30 cellular contexts compared by ENCODE assay signal in the genomic region with DNA sequence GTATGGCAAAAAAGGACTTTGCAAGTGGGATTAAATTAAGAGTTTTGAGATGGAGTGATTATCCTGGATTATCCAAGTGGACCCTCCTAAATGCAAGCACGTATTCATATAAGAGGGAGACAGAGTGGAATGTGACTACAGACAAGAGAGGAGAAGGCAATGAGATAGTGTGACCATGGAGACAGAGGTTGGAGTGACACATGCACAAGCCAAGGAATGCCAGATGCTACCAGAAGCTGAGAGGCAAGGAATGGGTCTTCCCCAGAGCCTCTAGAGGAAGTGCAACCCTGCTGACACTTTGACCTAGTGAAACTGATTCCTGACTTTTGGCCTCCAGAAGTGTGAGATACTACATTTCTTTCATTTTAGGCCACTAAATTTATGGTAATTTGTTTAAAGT.
"Had no signal": no experiment of that assay in that cellular context is flagged by ENCODE, and none has a peak within 500 bp of the region (broad histone marks: within the 10 kb centered on the region; RNA-seq: fewer than 3 reads in every experiment).

No MANE protein-coding gene starts in this region.

- H3K27ac ChIP-seq: ascending aorta, breast epithelium, WERI-Rb-1 had no signal

- H3K9me3 ChIP-seq: ascending aorta, breast epithelium had no signal

- H3K36me3 ChIP-seq: ascending aorta, breast epithelium, WERI-Rb-1 had no signal

- ATAC-seq: activated CD4-positive, alpha-beta T cell treated with anti-CD3 and anti-CD28 coated beads for 36 hours; activated CD4-positive, CD25-positive, alpha-beta regulatory T cell treated with anti-CD3 and anti-CD28 coated beads, Interleukin-2, amount 50 U/mL, for 24 hours; activated CD8-positive, alpha-beta memory T cell treated with anti-CD3 and anti-CD28 coated beads, Interleukin-2, amount 10 ng/mL, durations not matched to agents 7 days and 5 days; activated CD8-positive, alpha-beta T cell treated with anti-CD3 and anti-CD28 coated beads, Interleukin-2, amount 10 ng/mL, durations not matched to agents 7 days and 5 days; activated naive CD8-positive, alpha-beta T cell treated with anti-CD3 and anti-CD28 coated beads, Interleukin-2, amount 50 U/mL, for 24 hours; T-cell; T-helper 17 cell; WTC11 had no signal

- H3K4me3 ChIP-seq: ascending aorta, breast epithelium had no signal

- DNase-seq: activated CD4-positive, alpha-beta memory T cell treated with anti-CD3 and anti-CD28 coated beads, Interleukin-2, amount 10 ng/mL, durations not matched to agents 7 days and 5 days; activated CD4-positive, alpha-beta T cell treated with anti-CD3 and anti-CD28 coated beads for 1 hour; activated CD4-positive, alpha-beta T cell treated with anti-CD3 and anti-CD28 coated beads for 36 hours; activated CD4-positive, alpha-beta T cell treated with anti-CD3 and anti-CD28 coated beads for 48 hours; activated CD4-positive, alpha-beta T cell treated with anti-CD3 and anti-CD28 coated beads, Interleukin-2, amount 10 ng/mL, durations not matched to agents 7 days and 5 days; activated CD4-positive, alpha-beta T cell treated with anti-CD3 and anti-CD28 coated beads, Interleukin-2, amount 50 U/mL, for 48 hours; activated CD4-positive, CD25-positive, alpha-beta regulatory T cell; activated CD8-positive, alpha-beta memory T cell treated with anti-CD3 and anti-CD28 coated beads for 24 hours; activated CD8-positive, alpha-beta memory T cell treated with anti-CD3 and anti-CD28 coated beads, Interleukin-2, amount 10 ng/mL, durations not matched to agents 7 days and 5 days; activated CD8-positive, alpha-beta memory T cell treated with anti-CD3 and anti-CD28 coated beads, Interleukin-2, amount 50 U/mL, for 48 hours; activated CD8-positive, alpha-beta T cell treated with anti-CD3 and anti-CD28 coated beads, Interleukin-2, amount 10 ng/mL, durations not matched to agents 7 days and 5 days; activated effector memory CD4-positive, alpha-beta T cell treated with Interleukin-2 at 50 U/mL for 16 hours; activated gamma-delta T cell; activated naive CD4-positive, alpha-beta T cell treated with anti-CD3 and anti-CD28 coated beads, Interleukin-2, amount 10 ng/mL, durations not matched to agents 7 days and 5 days; activated naive CD4-positive, alpha-beta T cell treated with Interleukin-2 at 50 U/mL for 16 hours; activated naive CD8-positive, alpha-beta T cell treated with anti-CD3 and anti-CD28 coated beads, Interleukin-2, amount 10 ng/mL, durations not matched to agents 7 days and 5 days; activated naive CD8-positive, alpha-beta T cell treated with anti-CD3 and anti-CD28 coated beads, Interleukin-2, amount 50 U/mL, for 24 hours; activated T-cell treated with anti-CD3 and anti-CD28 coated beads, Interleukin-2, amount 50 U/mL, for 24 hours; activated T-cell treated with anti-CD3 and anti-CD28 coated beads, Interleukin-2, amount 50 U/mL, for 48 hours; amygdala; anterior cingulate cortex; central memory CD4-positive, alpha-beta T cell; T-cell; T-helper 17 cell; T1000; WERI-Rb-1 had no signal

- H3K4me1 ChIP-seq: breast epithelium had no signal

- H3K27me3 ChIP-seq: ascending aorta, breast epithelium had no signal
